In the genomic region with DNA sequence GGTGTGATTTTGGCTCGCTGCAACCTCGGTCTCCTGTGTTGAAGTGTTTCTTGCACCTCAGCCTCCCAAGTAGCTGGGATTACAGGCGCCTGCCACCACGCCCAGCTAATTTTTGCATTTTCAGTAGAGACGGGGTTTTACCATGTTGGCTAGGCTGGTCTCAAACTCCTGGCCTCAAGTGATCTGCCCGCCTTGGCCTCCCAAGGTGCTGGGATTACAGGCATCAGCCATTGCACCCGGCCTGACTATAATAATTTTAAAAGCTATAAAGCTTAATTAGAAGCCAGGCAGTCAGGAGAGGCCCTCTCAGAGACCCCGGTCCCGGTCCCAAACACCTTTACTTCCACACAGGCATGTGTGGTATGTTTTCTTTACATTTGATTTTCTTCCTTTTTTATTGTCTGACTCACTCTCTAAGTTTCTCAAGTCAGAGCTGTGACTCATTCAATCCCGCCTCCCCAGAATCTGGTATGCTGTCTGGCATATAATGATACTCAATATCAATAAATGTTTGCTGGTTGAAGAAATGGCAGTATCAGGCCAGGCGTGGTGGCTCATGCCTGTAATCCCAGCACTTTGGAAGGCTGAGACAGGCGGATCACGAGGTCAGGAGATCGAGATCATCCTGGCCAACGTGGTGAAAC, we compare ENCODE assay signal across 8 cellular contexts. TPM values are rescaled to one million over a fixed set of nuclear protein-coding genes. Genes with fewer than 3 reads are reported as not detected.
A peak's percentile ranks its signal among the peaks of the same experiment; 100 is the strongest.
DNase-seq lines count a peak whose midpoint lies in the region; ATAC-seq, FAIRE-seq and TF ChIP-seq lines count a peak whose summit lies in the region.
"Not testable (repeated sequence)": the region's sequence is repeated elsewhere in the genome, so short reads cannot be mapped to it uniquely, and the experiment has no call there.

No MANE protein-coding gene starts in this region.

- not testable (repeated sequence) for H3K18ac ChIP-seq in trophoblast cell (ENCODE audit: low read length)

- not testable (repeated sequence) for H4K91ac ChIP-seq in trophoblast cell (ENCODE audit: low read depth, low read length)

- not testable (repeated sequence) for H3K9ac ChIP-seq in K562 (ENCODE audit: insufficient read depth in 1 of 2, low read depth in 2 of 2, low read length in 2 of 2); trophoblast cell (ENCODE audit: low read length)

- peak; percentile 97 for ATAC-seq in RWPE2 (ENCODE audit: low read depth)
- ATAC-seq in K562: not testable (repeated sequence)
- ATAC-seq in stimulated activated naive CD8-positive, alpha-beta T cell treated with anti-CD3 and anti-CD28 coated beads, Interleukin-15, Interleukin-2, amounts not matched to agents 100 U/mL and 50 U/mL, for 24 hours: peak; percentile 82

- H3K36me3 ChIP-seq in RWPE2 (ENCODE audit: low read depth): peaks cover 71% of the 10 kb centered on the region
- peaks cover 38% of the 10 kb centered on the region for H3K36me3 ChIP-seq in K562 (ENCODE audit: control insufficient read depth, insufficient read depth, low read length)
- not testable (repeated sequence) for H3K36me3 ChIP-seq in trophoblast cell (ENCODE audit: control insufficient read depth in 1 of 2, insufficient read depth in 2 of 2, low read length in 2 of 2)

- not testable (repeated sequence) for H3K9me3 ChIP-seq in RWPE2 (ENCODE audit: severe bottlenecking); K562 (replicated peaks; ENCODE audit: control insufficient read depth, insufficient read depth, low read depth, low read length); trophoblast cell (ENCODE audit: insufficient read depth, low read depth, low read length)

- peaks cover 99% of the 10 kb centered on the region for H3K79me2 ChIP-seq in K562 (ENCODE audit: control insufficient read depth, insufficient read depth, low read length)
- H3K79me2 ChIP-seq in trophoblast cell (ENCODE audit: control insufficient read depth, insufficient read depth, low read length, poor library complexity): peaks cover 16% of the 10 kb centered on the region

- not testable (repeated sequence) for H3K4me3 ChIP-seq in RWPE2 (ENCODE audit: severe bottlenecking); K562; fibroblast of villous mesenchyme (ENCODE audit: low read depth, low read length); trophoblast cell (ENCODE audit: low read depth, low read length)

- WGBS in K562 (ENCODE audit: insufficient coverage, low coverage, missing lambda C conversion rate): 70% methylated on average over 15 of the region's 15 CpGs
- WGBS in trophoblast cell (ENCODE audit: extremely low coverage, insufficient coverage, insufficient read length): no CpG with 5 or more reads among the region's 15 CpGs

- H3K4ac ChIP-seq in trophoblast cell (ENCODE audit: low read depth, low read length): peak overlapping the region; percentile 80

- not testable (repeated sequence) for H2BK12ac ChIP-seq in trophoblast cell (ENCODE audit: low read length)

- not testable (repeated sequence) for H3K79me1 ChIP-seq in trophoblast cell (ENCODE audit: low read length)

- not testable (repeated sequence) for H2AFZ ChIP-seq in K562 (ENCODE audit: low read depth, low read length); trophoblast cell (ENCODE audit: insufficient read depth, low read length, poor library complexity)

- H2BK120ac ChIP-seq in trophoblast cell (ENCODE audit: insufficient read depth, low read length, poor library complexity): not testable (repeated sequence)

- H3K14ac ChIP-seq in trophoblast cell (ENCODE audit: low read length): not testable (repeated sequence)

- H2AK5ac ChIP-seq in trophoblast cell (ENCODE audit: low read length): not testable (repeated sequence)

- not testable (repeated sequence) for TF ChIP-seq RAD21 in K562 (CRISPR knock-in tag; conservative IDR thresholded peaks at IDR 0.05 in 1 of 2, IDR thresholded peaks at IDR 0.05 in 1 of 2)

- peaks cover 38% of the 10 kb centered on the region for H4K20me1 ChIP-seq in K562 (replicated peaks; ENCODE audit: control insufficient read depth, insufficient read depth, low read length)

- not testable (repeated sequence) for H3K27me3 ChIP-seq in RWPE2 (ENCODE audit: insufficient read depth, poor library complexity, severe bottlenecking); K562 (ENCODE audit: control insufficient read depth in 2 of 2, insufficient read depth in 2 of 2, low read length in 2 of 2); trophoblast cell (ENCODE audit: insufficient read depth, low read length)

- TF ChIP-seq POLR2A in K562 (conservative IDR thresholded peaks at IDR 0.05): not testable (repeated sequence)

- FAIRE-seq in K562 (lab: Jason Lieb, UNC): not testable (repeated sequence)

- H3K9me1 ChIP-seq in K562 (ENCODE audit: control insufficient read depth, insufficient read depth, low read length): peaks cover 11% of the 10 kb centered on the region

- H4K8ac ChIP-seq in trophoblast cell (ENCODE audit: low read depth, low read length): not testable (repeated sequence)

- DNase-seq in CD1c-positive myeloid dendritic cell (ENCODE audit: extremely low spot score): peak; percentile 79
- peak; percentile 91 for DNase-seq in HT1080 (ENCODE audit: low read depth)
- DNase-seq in RWPE2 (ENCODE audit: low spot score): peak; percentile 95
- peak; percentile 51 for DNase-seq in activated CD8-positive, alpha-beta memory T cell treated with anti-CD3 and anti-CD28 coated beads, Interleukin-2, amount 50 U/mL, for 48 hours
- peak in 1 of 4 experiments; percentile 47 for DNase-seq in K562 (ENCODE audit: extremely low read depth in 1 of 4, low spot score in 3 of 4)
- DNase-seq in fibroblast of villous mesenchyme (ENCODE audit: low read depth): peak; percentile 84
- peak; percentile 69 to 78 for DNase-seq in trophoblast cell
- DNase-seq in stimulated activated naive CD8-positive, alpha-beta T cell treated with anti-CD3 and anti-CD28 coated beads, Interleukin-15, Interleukin-2, amounts not matched to agents 100 U/mL and 50 U/mL, for 24 hours: peak; percentile 35

- TF ChIP-seq EP300 in K562 (IDR thresholded peaks at IDR 0.05; ENCODE audit: low read length): not testable (repeated sequence)

- H4K12ac ChIP-seq in trophoblast cell (ENCODE audit: low read depth, low read length): not testable (repeated sequence)

- H3K23ac ChIP-seq in trophoblast cell (ENCODE audit: low read length): not testable (repeated sequence)

- H2BK5ac ChIP-seq in trophoblast cell (ENCODE audit: low read depth, low read length, poor library complexity): not testable (repeated sequence)

- H3K4me1 ChIP-seq in RWPE2 (ENCODE audit: insufficient read depth, poor library complexity, severe bottlenecking): peaks cover 32% of the 10 kb centered on the region
- peaks cover 28 to 53% of the 10 kb centered on the region in 2 experiments for H3K4me1 ChIP-seq in K562 (replicated peaks in 1 of 2; ENCODE audit: control insufficient read depth in 2 of 2, insufficient read depth in 2 of 2, low read length in 2 of 2)
- H3K4me1 ChIP-seq in trophoblast cell (ENCODE audit: control insufficient read depth in 1 of 2, insufficient read depth in 2 of 2, low read length in 2 of 2): peaks cover 23 to 28% of the 10 kb centered on the region in 2 experiments

- intact Hi-C loops in K562 (cut with micrococcal nuclease): not testable (repeated sequence)

- H3K4me2 ChIP-seq in K562 (ENCODE audit: insufficient read depth, low read length); trophoblast cell (ENCODE audit: low read length): not testable (repeated sequence)

- in situ Hi-C loops in K562 (cut with MboI): not testable (repeated sequence)

- POLR2A ChIA-PET in K562 (lab: Yijun Ruan, JAX): interaction anchor here (0.9 to 2.8 kb wide), 3 partner anchors 10 to 115 kb away, joined by 3 to 13 read pairs (median 7); no protein-coding TSS in a partner anchor

- H3K27ac ChIP-seq in RWPE2 (ENCODE audit: poor library complexity, severe bottlenecking) (peak overlapping the region; percentile 78), K562 (ENCODE audit: extremely low read depth, low read depth, low read length) (peak overlapping the region; percentile 32; the same call in 1 of the 3 replicates)
- H3K27ac ChIP-seq in trophoblast cell (ENCODE audit: low read depth, low read length): not testable (repeated sequence)

- CTCF ChIA-PET in K562 (lab: Yijun Ruan, JAX; ENCODE audit: low intra/inter-chr PET ratio): not testable (repeated sequence)

- not testable (repeated sequence) for BruUV-seq in K562 (replicated peaks; lab: Mats Ljungman, UMichigan)

- TF ChIP-seq CTCF in RWPE2 (IDR thresholded peaks at IDR 0.05; ENCODE audit: poor library complexity, severe bottlenecking); K562 (IDR thresholded peaks at IDR 0.05 in 2 of 3, conservative IDR thresholded peaks at IDR 0.05 in 1 of 3; ENCODE audit: insufficient read depth in 2 of 3, low read depth in 1 of 3, low read length in 3 of 3); fibroblast of villous mesenchyme (IDR thresholded peaks at IDR 0.05; ENCODE audit: insufficient read depth, low read depth, low read length): not testable (repeated sequence)

RNA-seq across cellular contexts. Expression of gene UBE2V1, which starts 9.4 kb away (rescaled TPM):
- 42.3 and 66.9 TPM in 2 replicates for total RNA-seq in HT1080 (2014; rRNA removed; shearing (Covaris generic))
- 158 and 179 TPM in 2 replicates for polyA plus RNA-seq in HT1080 (2015; cell fraction: cytosol; rRNA removed)
- 132 and 134 TPM in 2 replicates for polyA plus RNA-seq in HT1080 (2015; cell fraction: nucleus; rRNA removed)
- total RNA-seq in K562 (2011; cell fraction: chromatin; rRNA removed; ENCODE audit: low replicate concordance): 218 and 364 TPM in 2 replicates
- total RNA-seq in K562 (2011; cell fraction: nucleolus; rRNA removed): 115 and 134 TPM in 2 replicates
- total RNA-seq in K562 (2011; cell fraction: nucleoplasm; rRNA removed): 295 and 429 TPM in 2 replicates
- total RNA-seq in K562 (2014; rRNA removed) (62.8 and 94.6 TPM in 2 replicates), K562 (2014; rRNA removed; fragmentation: Illumina TruSeq; extraction: Trizol) (93.0 and 107 TPM in 2 replicates), K562 (2015; rRNA removed; fragmentation: Illumina TruSeq; extraction: Trizol) (93.5 and 94.9 TPM in 2 replicates), K562 (2021) (113 and 119 TPM in 2 replicates), fibroblast of villous mesenchyme (88.1 and 90.2 TPM in 2 replicates)
- polyA plus RNA-seq in K562 (2011; rRNA removed) (112 and 129 TPM in 2 replicates), K562 (2014; fragmentation: Illumina TruSeq; extraction: Trizol) (237 and 271 TPM in 2 replicates), K562 (2014; fragmentation: Nextera tagmentation; extraction: Ambion mirVana) (100 to 1,000 TPM; 145 to 357 TPM), K562 (2014; rRNA removed) (146 and 170 TPM in 2 replicates)
- 77.3 and 148 TPM in 2 replicates for polyA plus RNA-seq in K562 (2011; cell fraction: cytosol; rRNA removed)
- 118 and 127 TPM in 2 replicates for polyA plus RNA-seq in K562 (2011; cell fraction: nucleus; rRNA removed)
- polyA plus RNA-seq in K562 (2012): 139 and 160 TPM in 2 replicates
- 132 and 142 TPM in 2 replicates for polyA minus RNA-seq in K562 (2011; rRNA and poly(A)+ RNA removed)
- 41.7 and 44.1 TPM in 2 replicates for polyA minus RNA-seq in K562 (2011; cell fraction: cytosol; rRNA and poly(A)+ RNA removed)
- polyA minus RNA-seq in K562 (2011; cell fraction: nucleus; rRNA and poly(A)+ RNA removed): 67.2 and 111 TPM in 2 replicates
- 238 and 250 TPM in 2 replicates for polyA plus RNA-seq in trophoblast cell (2013)

RNA-seq across cellular contexts. Expression of gene PEDS1, which starts 49.9 kb away (rescaled TPM):
- total RNA-seq in HT1080 (2014; rRNA removed; shearing (Covaris generic)): 29.2 and 38.7 TPM in 2 replicates
- 41.4 and 42.9 TPM in 2 replicates for polyA plus RNA-seq in HT1080 (2015; cell fraction: cytosol; rRNA removed)
- polyA plus RNA-seq in HT1080 (2015; cell fraction: nucleus; rRNA removed): 21.5 and 22.1 TPM in 2 replicates
- total RNA-seq in K562 (2011; cell fraction: chromatin; rRNA removed; ENCODE audit: low replicate concordance): 13.1 and 31.5 TPM in 2 replicates
- total RNA-seq in K562 (2011; cell fraction: nucleolus; rRNA removed): 28.4 and 33.9 TPM in 2 replicates
- 33.6 and 54.6 TPM in 2 replicates for total RNA-seq in K562 (2011; cell fraction: nucleoplasm; rRNA removed)
- total RNA-seq in K562 (2014; rRNA removed) (32.8 and 43.9 TPM in 2 replicates), K562 (2014; rRNA removed; fragmentation: Illumina TruSeq; extraction: Trizol) (11.4 and 17.1 TPM in 2 replicates), K562 (2015; rRNA removed; fragmentation: Illumina TruSeq; extraction: Trizol) (24.7 and 24.9 TPM in 2 replicates), K562 (2021) (28.0 and 28.5 TPM in 2 replicates), fibroblast of villous mesenchyme (25.9 and 27.7 TPM in 2 replicates)
- polyA plus RNA-seq in K562 (2011; rRNA removed) (23.6 and 53.8 TPM in 2 replicates), K562 (2014; fragmentation: Illumina TruSeq; extraction: Trizol) (38.5 and 40.3 TPM in 2 replicates), K562 (2014; fragmentation: Nextera tagmentation; extraction: Ambion mirVana) (1 to 10 TPM; 2.9 to 3.9 TPM), K562 (2014; rRNA removed) (24.2 and 29.4 TPM in 2 replicates)
- 65.7 and 87.4 TPM in 2 replicates for polyA plus RNA-seq in K562 (2011; cell fraction: cytosol; rRNA removed)
- polyA plus RNA-seq in K562 (2011; cell fraction: nucleus; rRNA removed): 22.6 and 23.4 TPM in 2 replicates
- 24.6 and 36.8 TPM in 2 replicates for polyA plus RNA-seq in K562 (2012)
- polyA minus RNA-seq in K562 (2011; rRNA and poly(A)+ RNA removed): 33.6 and 49.2 TPM in 2 replicates
- 34.3 and 45.2 TPM in 2 replicates for polyA minus RNA-seq in K562 (2011; cell fraction: cytosol; rRNA and poly(A)+ RNA removed)
- 4.0 and 5.9 TPM in 2 replicates for polyA minus RNA-seq in K562 (2011; cell fraction: nucleus; rRNA and poly(A)+ RNA removed)
- 132 and 134 TPM in 2 replicates for polyA plus RNA-seq in trophoblast cell (2013)
